ENCODE assay signal across 8 cellular contexts in genomic region chr3:159766563-159767185, GRCh38.
DNase-seq lines count a peak whose midpoint lies in the region; ATAC-seq lines count a peak whose summit lies in the region.

No MANE protein-coding gene starts in this region.

- no peaks in the 10 kb centered on the region for H3K36me3 ChIP-seq in skeletal muscle satellite cell (ENCODE audit: insufficient read depth, low read length)

- H3K9ac ChIP-seq in skeletal muscle satellite cell (ENCODE audit: low read depth, low read length), result peak overlapping the region; percentile 93

- DNase-seq in DMS153 (lab: John Stamatoyannopoulos, UW) (peak; percentile 10), DMS153 treated with DMSO at 0.1 percent for 48 hours (lab: John Stamatoyannopoulos, UW; ENCODE audit: unreplicated experiment) (no peak), NCI-H69 (lab: John Stamatoyannopoulos, UW) (peak; percentile 72), fibroblast of gingiva (ENCODE audit: low read depth) (peak; percentile 32)

- peaks cover 41% of the 10 kb centered on the region for H3K4me1 ChIP-seq in skeletal muscle satellite cell (ENCODE audit: control insufficient read depth, insufficient read depth, low read length)

- peak overlapping the region; percentile 88 for H3K4me3 ChIP-seq in skeletal muscle satellite cell (ENCODE audit: low read length)

- H3K4me2 ChIP-seq in skeletal muscle satellite cell (ENCODE audit: low read length), result peak overlapping the region; percentile 90

- no peaks in the 10 kb centered on the region for H3K9me3 ChIP-seq in skeletal muscle satellite cell (replicated peaks; ENCODE audit: low read length)

- no peak for ATAC-seq in GM19324 (IDR thresholded peaks at IDR 0.05; ENCODE audit: low FRiP score, unreplicated experiment)
- ATAC-seq in GM18909 (IDR thresholded peaks at IDR 0.05; ENCODE audit: poor library complexity, unreplicated experiment), result no peak
- no peak for ATAC-seq in GM19328 (IDR thresholded peaks at IDR 0.05; ENCODE audit: unreplicated experiment)

- H3K27me3 ChIP-seq in skeletal muscle satellite cell (ENCODE audit: control insufficient read depth, insufficient read depth, low read length), result no peaks in the 10 kb centered on the region
